In the genomic region with DNA sequence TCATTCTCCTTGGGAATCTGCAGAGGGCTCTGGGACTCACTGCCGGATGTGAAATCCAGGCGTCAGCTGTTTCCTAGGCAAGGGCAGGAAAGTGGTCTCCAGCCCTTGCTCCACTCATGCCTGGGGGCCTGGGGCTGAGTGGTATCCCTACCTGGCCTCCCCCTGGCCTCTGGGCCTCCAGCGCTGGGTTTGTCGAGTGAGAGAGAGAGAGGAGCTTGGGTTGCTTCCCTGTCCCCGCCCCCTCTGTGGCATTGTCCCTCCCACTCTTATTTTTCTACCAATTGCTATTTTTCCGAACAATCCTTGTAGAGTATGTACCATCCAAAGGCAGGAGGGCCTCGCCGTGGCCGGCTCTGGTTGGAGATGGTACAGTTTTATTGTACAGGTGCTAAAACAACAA, we compare ENCODE assay signal across 25 cellular contexts. TPM values are rescaled to one million over a fixed set of nuclear protein-coding genes. Genes with fewer than 3 reads are reported as not detected.
A peak's percentile ranks its signal among the peaks of the same experiment; 100 is the strongest.
DNase-seq lines count a peak whose midpoint lies in the region; ATAC-seq and FAIRE-seq lines count a peak whose summit lies in the region.
"Had no signal": no experiment of that assay in that cellular context is flagged by ENCODE, and none has a peak within 500 bp of the region (broad histone marks: within the 10 kb centered on the region; RNA-seq: fewer than 3 reads in every experiment).

No MANE protein-coding gene starts in this region.

- no peak for ATAC-seq in T-cell (replicated peaks in 1 of 4)
- no peak for ATAC-seq in activated CD4-positive, CD25-positive, alpha-beta regulatory T cell treated with anti-CD3 and anti-CD28 coated beads, Interleukin-2, amount 50 U/mL, for 24 hours
- ATAC-seq: HepG2, K562 had no signal

- peaks cover 80% of the 10 kb centered on the region for H3K4me1 ChIP-seq in BLaER1

- CTCF ChIA-PET in T-cell (lab: Charles Lee) = interaction anchor here in 1 of 2 donors (0.6 kb wide), 1 partner anchor 68 kb away, joined by 10 read pairs; no protein-coding TSS in a partner anchor

- no peaks in the 10 kb centered on the region for H3K27me3 Mint-ChIP-seq in T-cell

- POLR2A ChIA-PET in T-cell (lab: Charles Lee) = interaction anchor here in 1 of 2 donors (0.6 kb wide), 1 partner anchor 23 kb away, joined by 6 read pairs; no protein-coding TSS in a partner anchor

- FAIRE-seq in G401.6 (lab: Jason Lieb, UNC) = peak; percentile 81
- FAIRE-seq: GM19239, HepG2, K562 had no signal

- no peak overlapping the region for H3K4me3 Mint-ChIP-seq in T-cell
- H3K4me3 Mint-ChIP-seq: CD14-positive monocyte had no signal

- H3K27ac ChIP-seq in BLaER1 = no peak overlapping the region
- H3K27ac ChIP-seq: HL-60, PC-9, RWPE1, SK-N-MC had no signal

- H3K36me3 Mint-ChIP-seq in T-cell = no peaks in the 10 kb centered on the region

- no peak overlapping the region for H3K9ac ChIP-seq in BLaER1

- H3K27me3 ChIP-seq in BLaER1 = peaks cover 63% of the 10 kb centered on the region
- H3K27me3 ChIP-seq: MG63 had no signal

- peaks cover 0 to 6% (median 5%) of the 10 kb centered on the region in 3 donors for H3K4me1 Mint-ChIP-seq in T-cell

- peaks cover 41% of the 10 kb centered on the region for H4K20me1 ChIP-seq in BLaER1

- H3K27ac Mint-ChIP-seq in T-cell = no peak overlapping the region

- peak overlapping the region; percentile 50 for H3K4me2 ChIP-seq in BLaER1
- H3K4me2 ChIP-seq: PC-9 had no signal

- peak; percentile 16 for DNase-seq in amniotic epithelial cell (ENCODE audit: low read depth)
- DNase-seq in iPS-NIHi7 (ENCODE audit: extremely low spot score) = peak; percentile 42
- DNase-seq in T-cell = no peak
- no peak for DNase-seq in activated effector memory CD4-positive, alpha-beta T cell treated with anti-CD3 and anti-CD28 coated beads, Interleukin-2, amount 50 U/mL, for 16 hours
- DNase-seq in T-helper 9 cell = no peak
- DNase-seq: AML-193, DND-41, GDM1, HCEC 1CT, MG63, NCI-H1417, NCI-H1694 treated with DMSO at 0.1 percent for 48 hours, NCI-H2081 treated with DMSO at 0.1 percent for 48 hours, PC-9, SHP77 treated with DMSO at 0.1 percent for 48 hours had no signal

- no peaks in the 10 kb centered on the region for H3K9me3 Mint-ChIP-seq in T-cell
- H3K9me3 Mint-ChIP-seq: CD14-positive monocyte had no signal

- H3K4me3 ChIP-seq in BLaER1 = no peak overlapping the region
- H3K4me3 ChIP-seq: K562, MG63, PC-9, SK-N-MC had no signal

- peaks cover 7% of the 10 kb centered on the region; the same call in 1 of the 2 replicates for H3K9me3 ChIP-seq in BLaER1
- H3K9me3 ChIP-seq: MG63 had no signal

- H3K36me3 ChIP-seq in BLaER1 = peaks cover 27% of the 10 kb centered on the region
- H3K36me3 ChIP-seq: MG63 had no signal

RNA-seq across cellular contexts. Expression of a gene that starts 53.1 kb away (rescaled TPM):
- total RNA-seq in T-cell = 10 to 100 TPM; 30.0 to 35.6 (median 30.6) TPM

Comparison
In these comparisons a context has a peak if more than half of its experiments do, and no peak if none do; other contexts are left out.
1. DNase-seq: peak in amniotic epithelial cell (single experiment) and iPS-NIHi7 (single experiment); none in T-cell (0 of 34), activated effector memory CD4-positive, alpha-beta T cell treated with anti-CD3 and anti-CD28 coated beads, Interleukin-2, amount 50 U/mL, for 16 hours (single experiment) and T-helper 9 cell (single experiment).